Comparison of ENCODE assay signal across 12 cellular contexts in the genomic region with DNA sequence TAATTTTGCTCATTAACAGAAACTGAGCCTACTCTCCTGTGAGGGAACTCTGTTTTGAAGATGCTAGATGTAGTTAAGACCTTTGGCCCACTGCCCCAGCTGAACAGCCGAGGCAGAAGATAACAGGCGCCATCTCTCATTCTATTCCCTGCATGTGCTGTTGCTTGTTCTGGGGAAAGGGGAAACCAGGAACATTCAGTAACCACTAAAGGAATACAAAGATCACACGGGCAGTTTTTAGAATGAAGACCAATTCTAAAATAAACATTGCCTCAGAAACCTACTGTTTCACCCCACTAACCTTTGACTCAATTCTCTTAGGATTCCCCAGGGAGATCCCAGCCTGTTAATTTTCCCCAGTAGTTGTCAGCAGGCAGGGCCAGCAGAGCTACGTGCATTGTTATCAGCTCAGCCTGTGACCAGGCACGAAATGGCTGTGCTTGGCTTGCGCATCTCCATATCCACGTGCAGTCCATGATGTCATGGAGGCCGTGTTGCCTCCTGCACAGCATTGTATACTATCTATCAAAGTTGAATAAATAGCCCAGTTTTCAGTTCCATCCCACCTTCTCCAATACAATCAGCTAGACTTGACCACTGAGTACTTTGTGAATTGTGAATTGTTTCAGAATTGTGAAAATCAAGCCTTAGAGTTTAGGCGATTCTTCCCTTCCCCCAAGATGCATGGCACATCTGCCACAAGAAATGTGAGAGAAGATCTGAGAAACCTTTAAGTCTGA. TPM values are rescaled to one million over a fixed set of nuclear protein-coding genes. Genes with fewer than 3 reads are reported as not detected.
DNase-seq lines count a peak whose midpoint lies in the region; ATAC-seq, FAIRE-seq and TF ChIP-seq lines count a peak whose summit lies in the region.
"Had no signal": no experiment of that assay in that cellular context is flagged by ENCODE, and none has a peak within 500 bp of the region (broad histone marks: within the 10 kb centered on the region; RNA-seq: fewer than 3 reads in every experiment).

No MANE protein-coding gene starts in this region.

- DNase-seq in GM12892 (ENCODE audit: insufficient read length) (no peak), adrenal gland (peak in 6 of 7 donors; percentile 20 to 74 (median 38)), heart right ventricle (peak; percentile 16 to 23), progenitor cell of endocrine pancreas (ENCODE audit: low spot score, unreplicated experiment) (no peak), GM03348 (ENCODE audit: low spot score) (no peak), NCI-H226 (no peak), transverse colon (no peak)
- DNase-seq: activated effector memory CD4-positive, alpha-beta T cell treated with Interleukin-2 at 50 U/mL for 16 hours; Calu3; NCI-H1436 treated with DMSO at 0.1 percent for 48 hours; T-helper 9 cell had no signal

- intact Hi-C loops in adrenal gland (cut with DNase I) (no loop called here), heart right ventricle (cut with DNase I) (no loop called here), transverse colon (cut with DNase I; ENCODE audit: low total_unique reads) (no loop called here)

- no peaks in the 10 kb centered on the region for H3K36me3 ChIP-seq in adrenal gland (replicated peaks in 1 of 2)
- no peaks in the 10 kb centered on the region for H3K36me3 ChIP-seq in heart right ventricle
- no peaks in the 10 kb centered on the region for H3K36me3 ChIP-seq in transverse colon

- peak overlapping the region; percentile 86 for H3K27ac Mint-ChIP-seq in progenitor cell of endocrine pancreas

- H3K4me1 Mint-ChIP-seq in progenitor cell of endocrine pancreas (ENCODE audit: low read depth) = peaks cover 9% of the 10 kb centered on the region

- ATAC-seq in heart right ventricle = peak; percentile 70 to 93 (median 80)
- no peak for ATAC-seq in GM19324 (IDR thresholded peaks at IDR 0.05; ENCODE audit: low FRiP score, unreplicated experiment)

- H3K27ac ChIP-seq in adrenal gland (peak overlapping the region in 2 of 5 donors; percentile 35 to 46), heart right ventricle (peak overlapping the region in 3 of 10 donors; percentile 10 to 38 (median 14)), transverse colon (no peak overlapping the region)

- TF ChIP-seq CTCF in adrenal gland (IDR thresholded peaks at IDR 0.05) = no peak
- TF ChIP-seq CTCF in heart right ventricle (IDR thresholded peaks at IDR 0.05) = no peak
- no peak for TF ChIP-seq CTCF in progenitor cell of endocrine pancreas (IDR thresholded peaks at IDR 0.05; ENCODE audit: unreplicated experiment)
- TF ChIP-seq CTCF in transverse colon (IDR thresholded peaks at IDR 0.05) = no peak

- no peaks in the 10 kb centered on the region for H3K27me3 Mint-ChIP-seq in progenitor cell of endocrine pancreas

- no peak for TF ChIP-seq EP300 in transverse colon (IDR thresholded peaks at IDR 0.05; ENCODE audit: low read depth)

- H3K27me3 ChIP-seq in adrenal gland (no peaks in the 10 kb centered on the region), heart right ventricle (no peaks in the 10 kb centered on the region), transverse colon (no peaks in the 10 kb centered on the region)

- no peaks in the 10 kb centered on the region for H3K9me3 ChIP-seq in adrenal gland (replicated peaks in 1 of 3)
- H3K9me3 ChIP-seq in heart right ventricle = no peaks in the 10 kb centered on the region
- H3K9me3 ChIP-seq in transverse colon = no peaks in the 10 kb centered on the region

- no peak overlapping the region for H3K4me3 ChIP-seq in adrenal gland
- H3K4me3 ChIP-seq in heart right ventricle = no peak overlapping the region
- no peak overlapping the region for H3K4me3 ChIP-seq in transverse colon

- peak; percentile 68 for FAIRE-seq in GM12892 (lab: Jason Lieb, UNC)

- in situ Hi-C loops in transverse colon (cut with MboI; ENCODE audit: low pct_ligation_motif_present in 1 of 4, low pct_unique_long_range_greater_than_20kb in 1 of 4, low sequenced_read_pairs in 3 of 4) = no loop called here

- no peaks in the 10 kb centered on the region for H3K4me1 ChIP-seq in adrenal gland (replicated peaks in 1 of 2)
- peaks cover 0 to 35% (median 17%) of the 10 kb centered on the region in 9 donors for H3K4me1 ChIP-seq in heart right ventricle
- H3K4me1 ChIP-seq in transverse colon = peaks cover 0 to 13% (median 3%) of the 10 kb centered on the region in 4 donors

- 68 to 74% (median 70%) methylated on average over 7 to 9 of the region's 9 CpGs for WGBS in adrenal gland, 4 donors
- WGBS in heart right ventricle, 2 donors = 33 to 40% methylated on average over 9 of the region's 9 CpGs
- WGBS in transverse colon (ENCODE audit: low coverage in 1 of 2), 2 donors = 60 to 81% methylated on average over 2 to 9 of the region's 9 CpGs

- H3K9me3 Mint-ChIP-seq in progenitor cell of endocrine pancreas (ENCODE audit: low read depth) = no peaks in the 10 kb centered on the region

- no peak overlapping the region for H3K4me3 Mint-ChIP-seq in progenitor cell of endocrine pancreas (ENCODE audit: low read depth)

- no peak for TF ChIP-seq POLR2A in GM12892 (IDR thresholded peaks at IDR 0.05; ENCODE audit: low read depth, low read length)
- no peak for TF ChIP-seq POLR2A in adrenal gland (IDR thresholded peaks at IDR 0.05)
- TF ChIP-seq POLR2A in transverse colon (IDR thresholded peaks at IDR 0.05) = no peak

- no peaks in the 10 kb centered on the region for H3K36me3 Mint-ChIP-seq in progenitor cell of endocrine pancreas (ENCODE audit: insufficient read depth)

RNA-seq across cellular contexts. Expression of a gene that starts 36.0 kb away (rescaled TPM):
- 1.0 TPM for polyA plus RNA-seq in GM12892 (2012; ENCODE audit: missing spikeins)
- total RNA-seq in adrenal gland (10 to 100 TPM in 7 of 8 donors, 1 to 10 TPM in 1; 9.3 to 28.9 (median 18.4) TPM), heart right ventricle (100 to 1,000 TPM; 186 to 287 (median 259) TPM), progenitor cell of endocrine pancreas (87.6 and 90.1 TPM in 2 replicates), transverse colon (100 to 1,000 TPM in 3 of 4 donors, 10 to 100 TPM in 1; 41.2 to 230 (median 172) TPM)
- polyA plus RNA-seq in adrenal gland (10 to 100 TPM in 1 of 3 donors, 1 to 10 TPM in 2; 2.6 to 12.2 (median 6.2) TPM), heart right ventricle (10 to 100 TPM; 34.4 to 49.1 TPM)

Comparison
In these comparisons a context has a peak if more than half of its experiments do, and no peak if none do; other contexts are left out.
1. DNase-seq: peak in adrenal gland (6 of 7) and heart right ventricle (2 of 2); none in GM12892 (single experiment), progenitor cell of endocrine pancreas (single experiment), GM03348 (single experiment), NCI-H226 (single experiment) and transverse colon (single experiment).